ENCODE assay signal across 14 cellular contexts in genomic region chr5:40405985-40406384, GRCh38.
DNase-seq lines count a peak whose midpoint lies in the region; ATAC-seq and TF ChIP-seq lines count a peak whose summit lies in the region.
"Had no signal": no experiment of that assay in that cellular context is flagged by ENCODE, and none has a peak within 500 bp of the region (broad histone marks: within the 10 kb centered on the region; RNA-seq: fewer than 3 reads in every experiment).

No MANE protein-coding gene starts in this region.

- H3K4me3 ChIP-seq in fibroblast of the aortic adventitia (ENCODE audit: low read depth, low read length): no peak overlapping the region
- H3K4me3 ChIP-seq: A549 had no signal

- ATAC-seq in T-cell (replicated peaks in 1 of 4) (peak in 1 of 4 experiments; percentile 4), GM21390 (IDR thresholded peaks at IDR 0.05; ENCODE audit: unreplicated experiment) (no peak)
- ATAC-seq in stimulated activated memory B cell treated with anti-CD40 and anti-IgM and Interleukin-4, amounts not matched to agents 10 μg/mL and 1 μg/mL and 100 μg/mL, for 72 hours: no peak
- ATAC-seq: A549 had no signal

- POLR2A ChIA-PET in activated CD4-positive, alpha-beta T cell treated with anti-CD3 and anti-CD28 coated beads, Interleukin-2, amount 10 ng/mL, durations not matched to agents 7 days and 5 days (lab: Charles Lee): interaction anchor here (1.0 kb wide), 1 partner anchor 276 kb away, joined by 5 read pairs; no protein-coding TSS in a partner anchor
- POLR2A ChIA-PET in T-cell (lab: Charles Lee): interaction anchor here (0.5 to 2.6 kb wide), 10 partner anchors 22 to 1217 kb away, joined by 3 to 16 read pairs (median 4); partner anchors contain the start of gene PTGER4 (in 2 of the 2)

- H3K36me3 Mint-ChIP-seq in activated CD4-positive, alpha-beta T cell treated with anti-CD3 and anti-CD28 coated beads, Interleukin-2, amount 10 ng/mL, durations not matched to agents 7 days and 5 days (ENCODE audit: low read depth): peaks cover 27% of the 10 kb centered on the region
- H3K36me3 Mint-ChIP-seq in T-cell: peaks cover 2% of the 10 kb centered on the region
- no peaks in the 10 kb centered on the region for H3K36me3 Mint-ChIP-seq in stimulated activated memory B cell treated with anti-CD40 and anti-IgM and Interleukin-4, amounts not matched to agents 10 μg/mL and 1 μg/mL and 100 μg/mL, for 72 hours

- no peak for TF ChIP-seq CTCF in fibroblast of the aortic adventitia (IDR thresholded peaks at IDR 0.05; ENCODE audit: insufficient read depth, low read length)

- peaks cover 90% of the 10 kb centered on the region for H3K4me1 Mint-ChIP-seq in activated CD4-positive, alpha-beta T cell treated with anti-CD3 and anti-CD28 coated beads, Interleukin-2, amount 10 ng/mL, durations not matched to agents 7 days and 5 days
- peaks cover 85 to 93% (median 89%) of the 10 kb centered on the region in 3 donors for H3K4me1 Mint-ChIP-seq in T-cell
- H3K4me1 Mint-ChIP-seq in stimulated activated memory B cell treated with anti-CD40 and anti-IgM and Interleukin-4, amounts not matched to agents 10 μg/mL and 1 μg/mL and 100 μg/mL, for 72 hours: peaks cover 62% of the 10 kb centered on the region

- H3K27me3 Mint-ChIP-seq in activated CD4-positive, alpha-beta T cell treated with anti-CD3 and anti-CD28 coated beads, Interleukin-2, amount 10 ng/mL, durations not matched to agents 7 days and 5 days: no peaks in the 10 kb centered on the region
- H3K27me3 Mint-ChIP-seq in T-cell: no peaks in the 10 kb centered on the region
- H3K27me3 Mint-ChIP-seq in stimulated activated memory B cell treated with anti-CD40 and anti-IgM and Interleukin-4, amounts not matched to agents 10 μg/mL and 1 μg/mL and 100 μg/mL, for 72 hours: no peaks in the 10 kb centered on the region

- no peak for DNase-seq in activated CD4-positive, alpha-beta T cell treated with anti-CD3 and anti-CD28 coated beads, Interleukin-2, amount 10 ng/mL, durations not matched to agents 7 days and 5 days
- no peak for DNase-seq in activated CD4-positive, alpha-beta T cell treated with anti-CD3 and anti-CD28 coated beads for 1 hour
- DNase-seq in T-cell (peak in 1 of 34 experiments; percentile 41), fibroblast of the aortic adventitia (ENCODE audit: low read depth) (peak; percentile 51), NCI-H1436 treated with DMSO at 0.1 percent for 48 hours (lab: John Stamatoyannopoulos, UW) (no peak), NCI-H1105 treated with DMSO at 0.1 percent for 48 hours (lab: John Stamatoyannopoulos, UW) (no peak)
- DNase-seq: activated CD8-positive, alpha-beta memory T cell treated with anti-CD3 and anti-CD28 coated beads for 24 hours; DMS79 treated with DMSO at 0.1 percent for 48 hours; NCI-H187; nucleus accumbens; stimulated activated CD4-positive, alpha-beta T cell treated with anti-CD3 and anti-CD28 coated beads, Interleukin-15, amount 100 ng/mL, for 24 hours had no signal

- peaks cover 8% of the 10 kb centered on the region for H3K9me3 Mint-ChIP-seq in activated CD4-positive, alpha-beta T cell treated with anti-CD3 and anti-CD28 coated beads, Interleukin-2, amount 10 ng/mL, durations not matched to agents 7 days and 5 days
- no peaks in the 10 kb centered on the region for H3K9me3 Mint-ChIP-seq in T-cell
- peaks cover 2% of the 10 kb centered on the region for H3K9me3 Mint-ChIP-seq in stimulated activated memory B cell treated with anti-CD40 and anti-IgM and Interleukin-4, amounts not matched to agents 10 μg/mL and 1 μg/mL and 100 μg/mL, for 72 hours

- CTCF ChIA-PET in activated CD4-positive, alpha-beta T cell treated with anti-CD3 and anti-CD28 coated beads, Interleukin-2, amount 10 ng/mL, durations not matched to agents 7 days and 5 days (lab: Charles Lee): interaction anchor here (0.9 to 2.1 kb wide), 4 partner anchors 13 to 274 kb away, joined by 3 to 5 read pairs (median 4); partner anchors contain the start of gene PTGER4
- CTCF ChIA-PET in T-cell (lab: Charles Lee): interaction anchor here (0.9 to 1.6 kb wide), 4 partner anchors 16 to 274 kb away, joined by 3 to 6 read pairs (median 4); partner anchors contain the start of gene PTGER4 (in 1 of the 2)

- H3K27ac Mint-ChIP-seq in activated CD4-positive, alpha-beta T cell treated with anti-CD3 and anti-CD28 coated beads, Interleukin-2, amount 10 ng/mL, durations not matched to agents 7 days and 5 days: peak overlapping the region; percentile 94
- peak overlapping the region; percentile 98 to 99 for H3K27ac Mint-ChIP-seq in T-cell
- peak overlapping the region; percentile 93 for H3K27ac Mint-ChIP-seq in stimulated activated memory B cell treated with anti-CD40 and anti-IgM and Interleukin-4, amounts not matched to agents 10 μg/mL and 1 μg/mL and 100 μg/mL, for 72 hours

- peak overlapping the region; percentile 11 for H3K4me3 Mint-ChIP-seq in activated CD4-positive, alpha-beta T cell treated with anti-CD3 and anti-CD28 coated beads, Interleukin-2, amount 10 ng/mL, durations not matched to agents 7 days and 5 days
- peak overlapping the region in 1 of 3 donors; percentile 62 for H3K4me3 Mint-ChIP-seq in T-cell
- H3K4me3 Mint-ChIP-seq in stimulated activated memory B cell treated with anti-CD40 and anti-IgM and Interleukin-4, amounts not matched to agents 10 μg/mL and 1 μg/mL and 100 μg/mL, for 72 hours: no peak overlapping the region
